8 cellular contexts compared by ENCODE assay signal in genomic region chr2:101002562-101003277, GRCh38. TPM values are rescaled to one million over a fixed set of nuclear protein-coding genes. Genes with fewer than 3 reads are reported as not detected.
A peak's percentile ranks its signal among the peaks of the same experiment; 100 is the strongest.
DNase-seq lines count a peak whose midpoint lies in the region; TF ChIP-seq lines count a peak whose summit lies in the region.

No MANE protein-coding gene starts in this region.

- POLR2A ChIA-PET in activated CD4-positive, alpha-beta memory T cell treated with anti-CD3 and anti-CD28 coated beads for 36 hours (lab: Charles Lee): interaction anchor here (0.6 to 2.4 kb wide), 5 partner anchors 10 to 440 kb away, joined by 3 to 9 read pairs (median 6); partner anchors contain the start of gene PDCL3

- CTCF ChIA-PET in activated CD4-positive, alpha-beta memory T cell treated with anti-CD3 and anti-CD28 coated beads for 36 hours (lab: Charles Lee): interaction anchor here (0.9 to 3.0 kb wide), 5 partner anchors 9 to 408 kb away, joined by 3 to 21 read pairs (median 3); partner anchors contain the start of gene CNOT11

- no peak for TF ChIP-seq CTCF in right atrium auricular region (IDR thresholded peaks at IDR 0.05)

- intact Hi-C loops in activated CD4-positive, alpha-beta memory T cell treated with anti-CD3 and anti-CD28 coated beads for 36 hours (cut with micrococcal nuclease): loop anchor here (1.0 to 5.0 kb wide), 3 partner anchors 250 to 440 kb away; partner anchors contain the start of genes CNOT11, PDCL3 and RNF149

- H3K36me3 Mint-ChIP-seq in activated CD4-positive, alpha-beta memory T cell treated with anti-CD3 and anti-CD28 coated beads for 36 hours: peaks cover 58% of the 10 kb centered on the region

- peaks cover 56% of the 10 kb centered on the region for H3K79me2 ChIP-seq in GM23248 (ENCODE audit: insufficient read depth)

- H3K4me3 Mint-ChIP-seq in activated CD4-positive, alpha-beta memory T cell treated with anti-CD3 and anti-CD28 coated beads for 36 hours: peak overlapping the region; percentile 90

- H3K9me3 ChIP-seq in GM23248 (ENCODE audit: low read depth): no peaks in the 10 kb centered on the region
- no peaks in the 10 kb centered on the region for H3K9me3 ChIP-seq in right atrium auricular region
- H3K9me3 ChIP-seq in skeletal muscle satellite cell (replicated peaks; ENCODE audit: low read length): no peaks in the 10 kb centered on the region

- no peaks in the 10 kb centered on the region for H3K27me3 ChIP-seq in GM23248 (replicated peaks; ENCODE audit: insufficient read depth)
- H3K27me3 ChIP-seq in right atrium auricular region: no peaks in the 10 kb centered on the region
- no peaks in the 10 kb centered on the region for H3K27me3 ChIP-seq in skeletal muscle satellite cell (ENCODE audit: control insufficient read depth, insufficient read depth, low read length)

- peak overlapping the region; percentile 94 for H3K4me2 ChIP-seq in GM23248 (ENCODE audit: unreplicated experiment)
- peak overlapping the region; percentile 92 for H3K4me2 ChIP-seq in skeletal muscle satellite cell (ENCODE audit: low read length)

- H3K9me3 Mint-ChIP-seq in activated CD4-positive, alpha-beta memory T cell treated with anti-CD3 and anti-CD28 coated beads for 36 hours: no peaks in the 10 kb centered on the region

- H4K20me1 ChIP-seq in GM23248 (ENCODE audit: insufficient read depth): 0 out of 2 replicates have a peak, but pooled peaks cover 10% of the 10 kb centered on the region

- H3K27ac ChIP-seq in GM23248 (peak overlapping the region; percentile 83), right atrium auricular region (peak overlapping the region; percentile 86 to 88)

- H3K27ac Mint-ChIP-seq in activated CD4-positive, alpha-beta memory T cell treated with anti-CD3 and anti-CD28 coated beads for 36 hours: peak overlapping the region; percentile 87

- in situ Hi-C loops in ACHN (cut with HindIII; ENCODE audit: low pct_ligation_motif_present, low pct_unique_long_range_greater_than_20kb, low sequenced_read_pairs) (no loop called here), GM23248 (cut with MboI) (no loop called here)

- H3K4me3 ChIP-seq in GM23248: peak overlapping the region; percentile 97
- H3K4me3 ChIP-seq in right atrium auricular region: peak overlapping the region; percentile 81 to 83
- peak overlapping the region; percentile 84 for H3K4me3 ChIP-seq in skeletal muscle satellite cell (ENCODE audit: low read length)

- H3K36me3 ChIP-seq in GM23248 (ENCODE audit: low read depth): peaks cover 45% of the 10 kb centered on the region
- peaks cover 49% of the 10 kb centered on the region for H3K36me3 ChIP-seq in right atrium auricular region
- H3K36me3 ChIP-seq in skeletal muscle satellite cell (ENCODE audit: insufficient read depth, low read length): peaks cover 53% of the 10 kb centered on the region

- no peaks in the 10 kb centered on the region for H3K9me2 ChIP-seq in GM23248 (ENCODE audit: insufficient read depth)

- H3K27me3 Mint-ChIP-seq in activated CD4-positive, alpha-beta memory T cell treated with anti-CD3 and anti-CD28 coated beads for 36 hours: no peaks in the 10 kb centered on the region

- H3K4me1 Mint-ChIP-seq in activated CD4-positive, alpha-beta memory T cell treated with anti-CD3 and anti-CD28 coated beads for 36 hours (ENCODE audit: low read depth): peaks cover 47% of the 10 kb centered on the region

- H3K4me1 ChIP-seq in GM23248 (ENCODE audit: insufficient read depth): peaks cover 39% of the 10 kb centered on the region
- peaks cover 0 to 25% of the 10 kb centered on the region in 2 donors for H3K4me1 ChIP-seq in right atrium auricular region
- H3K4me1 ChIP-seq in skeletal muscle satellite cell (ENCODE audit: control insufficient read depth, insufficient read depth, low read length): peaks cover 29% of the 10 kb centered on the region

- H3K9ac ChIP-seq in GM23248 (peak overlapping the region; percentile 98), skeletal muscle satellite cell (ENCODE audit: low read depth, low read length) (peak overlapping the region; percentile 95)

- peak overlapping the region; percentile 93 for H2AFZ ChIP-seq in GM23248

- DNase-seq in ACHN: peak; percentile 26
- DNase-seq in GM23248: peak; percentile 50
- no peak for DNase-seq in activated CD4-positive, alpha-beta memory T cell treated with anti-CD3 and anti-CD28 coated beads for 36 hours
- DNase-seq in right atrium auricular region (ENCODE audit: low spot score): no peak
- no peak for DNase-seq in amniotic stem cell (lab: John Stamatoyannopoulos, UW)
- no peak for DNase-seq in NCI-H526 treated with DMSO at 0.1 percent for 48 hours (lab: John Stamatoyannopoulos, UW)
- DNase-seq in Kasumi-1 (lab: John Stamatoyannopoulos, UW): no peak

- H3F3A ChIP-seq in GM23248 (ENCODE audit: insufficient read depth): peaks cover 54% of the 10 kb centered on the region

- WGBS in GM23248 (ENCODE audit: low coverage in 1 of 2, low lambda C conversion rate in 2 of 2, missing lambda C conversion rate in 2 of 2), 2 experiments: 2 to 3% methylated on average over 26 of the region's 26 CpGs

RNA-seq across cellular contexts. Expression of gene RPL31, which starts 0.6 kb away (rescaled TPM):
- 604 and 659 TPM in 2 replicates for total RNA-seq in GM23248 (2014; rRNA removed; shearing (Covaris generic))
- 1,157 and 1,172 TPM in 2 replicates for polyA plus RNA-seq in GM23248 (2016; fragmentation: Nextera tagmentation; extraction: Ambion mirVana)
- 1,000 to 10,000 TPM; 1,809 to 1,825 TPM for total RNA-seq in activated CD4-positive, alpha-beta memory T cell treated with anti-CD3 and anti-CD28 coated beads for 36 hours
- 100 to 1,000 TPM; 437 to 813 TPM for total RNA-seq in right atrium auricular region
- total RNA-seq in skeletal muscle satellite cell (2012; rRNA removed): 706 and 961 TPM in 2 replicates

Comparison
In these comparisons a context has a peak if more than half of its experiments do, and no peak if none do; other contexts are left out.
1. DNase-seq: peak in ACHN (single experiment) and GM23248 (single experiment); none in activated CD4-positive, alpha-beta memory T cell treated with anti-CD3 and anti-CD28 coated beads for 36 hours (single experiment), right atrium auricular region (single experiment), amniotic stem cell (single experiment), NCI-H526 treated with DMSO at 0.1 percent for 48 hours (single experiment) and Kasumi-1 (0 of 2).
2. Peak in every context shown above with its lines, with median percentiles within 50 percentile points of each other: H3K4me3 ChIP-seq.